ENCODE assay signal across 12 cellular contexts in genomic region chr1:6484826-6485139, GRCh38. TPM values are rescaled to one million over a fixed set of nuclear protein-coding genes. Genes with fewer than 3 reads are reported as not detected.
DNase-seq lines count a peak whose midpoint lies in the region; ATAC-seq and TF ChIP-seq lines count a peak whose summit lies in the region.
"Had no signal": no experiment of that assay in that cellular context is flagged by ENCODE, and none has a peak within 500 bp of the region (broad histone marks: within the 10 kb centered on the region; RNA-seq: fewer than 3 reads in every experiment).

No MANE protein-coding gene starts in this region.

- DNase-seq in BJ (ENCODE audit: low read depth) (no peak), left ventricle myocardium inferior (no peak), osteoblast (ENCODE audit: insufficient read length, low spot score, missing footprints) (no peak), medulla oblongata (ENCODE audit: extremely low spot score) (no peak), NOMO-1 treated with DMSO at 0.1 percent for 48 hours (lab: John Stamatoyannopoulos, UW; ENCODE audit: unreplicated experiment) (no peak), NCI-H1930 (lab: John Stamatoyannopoulos, UW) (no peak)
- DNase-seq: hypothalamus, NCI-H82, occipital lobe, T-helper 2 cell had no signal

- peaks cover 30% of the 10 kb centered on the region for H4K20me1 ChIP-seq in osteoblast (ENCODE audit: insufficient read depth, low read length)

- no peak for ATAC-seq in HG02870 (IDR thresholded peaks at IDR 0.05; ENCODE audit: unreplicated experiment)

- H3K4me2 ChIP-seq in osteoblast (ENCODE audit: insufficient read depth, low read length) = peak overlapping the region; percentile 61

- H3K36me3 ChIP-seq in BJ (ENCODE audit: control insufficient read depth, insufficient read depth, low read length) = no peaks in the 10 kb centered on the region
- no peaks in the 10 kb centered on the region for H3K36me3 ChIP-seq in left ventricle myocardium inferior
- H3K36me3 ChIP-seq in osteoblast (ENCODE audit: insufficient read depth, low read length) = no peaks in the 10 kb centered on the region

- no peak for TF ChIP-seq CTCF in BJ (IDR thresholded peaks at IDR 0.05; ENCODE audit: insufficient read depth, low read depth, low read length)
- TF ChIP-seq CTCF in VCaP (conservative IDR thresholded peaks at IDR 0.05) = no peak
- TF ChIP-seq CTCF in left ventricle myocardium inferior (IDR thresholded peaks at IDR 0.05; ENCODE audit: borderline replicate concordance) = no peak
- no peak for TF ChIP-seq CTCF in osteoblast (IDR thresholded peaks at IDR 0.05; ENCODE audit: extremely low read depth, low read depth, low read length)

- no peaks in the 10 kb centered on the region for H3K79me2 ChIP-seq in osteoblast (ENCODE audit: insufficient read depth, low read length)

- no peak overlapping the region for H2AFZ ChIP-seq in osteoblast (ENCODE audit: low read length)

- H3K27me3 ChIP-seq in BJ (ENCODE audit: control insufficient read depth, insufficient read depth, low read length) = no peaks in the 10 kb centered on the region
- H3K27me3 ChIP-seq in left ventricle myocardium inferior (ENCODE audit: low read depth) = peaks cover 17% of the 10 kb centered on the region
- H3K27me3 ChIP-seq in osteoblast (ENCODE audit: insufficient read depth, low read length) = peaks cover 3% of the 10 kb centered on the region

- H3K4me3 ChIP-seq in BJ (ENCODE audit: low read depth, low read length) = peak overlapping the region; percentile 56
- H3K4me3 ChIP-seq in left ventricle myocardium inferior = peak overlapping the region; percentile 73
- peak overlapping the region; percentile 64 for H3K4me3 ChIP-seq in osteoblast (ENCODE audit: insufficient read depth, low read length)

- intact Hi-C loops in left ventricle myocardium inferior (cut with micrococcal nuclease) = no loop called here

- H3K4me1 ChIP-seq in left ventricle myocardium inferior = peaks cover 62% of the 10 kb centered on the region
- peaks cover 7% of the 10 kb centered on the region for H3K4me1 ChIP-seq in osteoblast (ENCODE audit: insufficient read depth, low read length)

- H3K9me3 ChIP-seq in left ventricle myocardium inferior (replicated peaks) (no peaks in the 10 kb centered on the region), osteoblast (ENCODE audit: low read depth, low read length) (no peaks in the 10 kb centered on the region)

- CTCF ChIA-PET in BJ (lab: Yijun Ruan, JAX) = interaction anchor here (1.0 to 2.3 kb wide), 4 partner anchors 10 to 162 kb away, joined by 3 to 8 read pairs (median 5); no protein-coding TSS in a partner anchor

- H3K27ac ChIP-seq in VCaP (peak overlapping the region; percentile 45; the same call in 1 of the 2 replicates), left ventricle myocardium inferior (replicated peaks) (peak overlapping the region; percentile 91), osteoblast (ENCODE audit: low read depth, low read length) (no peak overlapping the region)

- POLR2A ChIA-PET in BJ (lab: Charles Lee) = no interaction called here

RNA-seq across cellular contexts. Expression of gene PLEKHG5, which starts 6.7 kb away (rescaled TPM):
- polyA plus RNA-seq in BJ (2011; rRNA removed) = 3.2 and 4.3 TPM in 2 replicates
- polyA minus RNA-seq in BJ (2011; rRNA and poly(A)+ RNA removed) = 2.5 and 3.6 TPM in 2 replicates
- 16.2 TPM for total RNA-seq in left ventricle myocardium inferior
- total RNA-seq in osteoblast = 11.2 and 13.3 TPM in 2 replicates

RNA-seq across cellular contexts. Expression of gene TNFRSF25, which starts 18.8 kb away (rescaled TPM):
- 2.3 and 3.3 TPM in 2 replicates for polyA plus RNA-seq in BJ (2011; rRNA removed)
- polyA minus RNA-seq in BJ (2011; rRNA and poly(A)+ RNA removed) = 0.85 and 0.93 TPM in 2 replicates
- total RNA-seq in left ventricle myocardium inferior (12.6 TPM), osteoblast (3.3 and 5.0 TPM in 2 replicates)
